In the genomic region with DNA sequence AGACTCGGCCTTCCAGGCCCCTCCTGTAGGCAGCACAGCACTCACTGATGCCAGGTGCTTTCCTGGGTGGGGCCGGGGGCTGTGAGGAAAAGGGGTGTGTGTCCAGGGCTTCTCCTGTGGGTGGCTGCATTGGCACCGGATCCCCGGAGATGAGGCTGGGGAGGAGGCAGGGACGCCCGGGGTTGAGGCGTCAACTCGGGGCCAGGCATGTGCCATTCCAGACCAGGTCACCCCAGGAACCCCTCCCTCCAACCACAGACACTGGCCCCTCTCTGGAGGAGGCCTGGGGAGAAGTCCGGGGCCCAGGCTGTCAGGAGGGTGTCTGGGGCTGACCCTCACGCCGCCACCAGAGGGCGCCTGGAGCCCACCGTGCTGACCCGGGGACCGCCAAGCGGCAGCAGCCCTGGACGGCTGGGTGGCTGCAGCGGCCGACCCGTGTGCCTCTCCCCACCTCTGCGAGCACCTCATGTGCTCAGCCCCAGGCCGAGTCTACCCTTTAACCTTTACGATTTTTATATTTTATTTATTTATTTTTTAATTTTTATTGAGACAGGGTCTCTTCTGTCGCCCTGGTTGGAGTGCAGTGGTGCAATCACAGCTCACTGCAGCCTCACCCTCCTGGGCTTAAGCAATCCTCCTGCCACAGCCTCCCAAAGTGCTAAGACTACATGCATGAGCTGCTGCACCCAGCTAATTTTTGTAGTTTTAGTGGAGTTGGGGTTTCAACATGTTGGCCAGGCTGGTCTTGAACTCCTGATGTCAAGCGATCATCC, we compare ENCODE assay signal across 9 cellular contexts. TPM values are rescaled to one million over a fixed set of nuclear protein-coding genes. Genes with fewer than 3 reads are reported as not detected.
DNase-seq lines count a peak whose midpoint lies in the region; ATAC-seq and TF ChIP-seq lines count a peak whose summit lies in the region.
"Had no signal": no experiment of that assay in that cellular context is flagged by ENCODE, and none has a peak within 500 bp of the region (broad histone marks: within the 10 kb centered on the region; RNA-seq: fewer than 3 reads in every experiment).

No MANE protein-coding gene starts in this region.

- peaks cover 73% of the 10 kb centered on the region for H3K27me3 ChIP-seq in endodermal cell (ENCODE audit: control insufficient read depth, insufficient read depth, low read length, poor library complexity, severe bottlenecking)

- no peaks in the 10 kb centered on the region for H3K9me3 Mint-ChIP-seq in endodermal cell
- no peaks in the 10 kb centered on the region for H3K9me3 Mint-ChIP-seq in stimulated activated effector memory CD8-positive, alpha-beta T cell treated with anti-CD3 and anti-CD28 coated beads, Interleukin-12 subunit alpha, Interleukin-12 subunit beta, amount 100 ng/mL, for 72 hours

- in situ Hi-C loops in GM13976 (cut with MboI; ENCODE audit: low sequenced_read_pairs, unreplicated experiment): loop anchor here (5.0 kb wide), 1 partner anchor 71 kb away; no protein-coding TSS in a partner anchor

- DNase-seq in AG04449 (ENCODE audit: low read depth, low spot score) (no peak), GM13976 (ENCODE audit: low spot score) (peak; percentile 94), NOMO-1 (lab: John Stamatoyannopoulos, UW; ENCODE audit: unreplicated experiment in 2 of 2) (peak; percentile 62 to 65), endodermal cell (peak; percentile 94), mucosa of descending colon (peak; percentile 82 to 88 (median 82))
- peak; percentile 86 for DNase-seq in activated CD8-positive, alpha-beta memory T cell treated with anti-CD3 and anti-CD28 coated beads, Interleukin-2, amount 50 U/mL, for 4 hours
- DNase-seq in stimulated activated effector memory CD8-positive, alpha-beta T cell treated with anti-CD3 and anti-CD28 coated beads, Interleukin-12 subunit alpha, Interleukin-12 subunit beta, amount 100 ng/mL, for 72 hours (ENCODE audit: low spot score in 2 of 2): peak; percentile 89 to 91

- H3K4me3 ChIP-seq in AG04449 (ENCODE audit: low read depth, low read length): no peak overlapping the region
- no peak overlapping the region for H3K4me3 ChIP-seq in endodermal cell (ENCODE audit: low read length)
- H3K4me3 ChIP-seq in mucosa of descending colon: no peak overlapping the region

- CTCF ChIA-PET in AG04449 (lab: Yijun Ruan, JAX): interaction anchor here (0.6 to 10.1 kb wide), 32 partner anchors 8 to 399 kb away, joined by 3 to 210 read pairs (median 6); a partner anchor contains a TSS

- H3K9me3 ChIP-seq in endodermal cell (ENCODE audit: control insufficient read depth, low read length): no peaks in the 10 kb centered on the region
- no peaks in the 10 kb centered on the region for H3K9me3 ChIP-seq in mucosa of descending colon

- POLR2A ChIA-PET in AG04449 (lab: Yijun Ruan, JAX): interaction anchor here (1.1 kb wide), 2 partner anchors 10 to 71 kb away, joined by 4 read pairs; no protein-coding TSS in a partner anchor

- H3K27ac ChIP-seq in endodermal cell (ENCODE audit: low read depth, low read length): no peak overlapping the region

- intact Hi-C loops in mucosa of descending colon (cut with DNase I, micrococcal nuclease): loop anchor here in 1 of 2 donors (10.0 kb wide), 1 partner anchor 343 kb away; no protein-coding TSS in a partner anchor

- H3K4me1 ChIP-seq in endodermal cell (ENCODE audit: control insufficient read depth, insufficient read depth, low read length) (peaks cover 4% of the 10 kb centered on the region), mucosa of descending colon (ENCODE audit: low read depth) (peaks cover 16% of the 10 kb centered on the region)

- no peaks in the 10 kb centered on the region for H3K36me3 ChIP-seq in endodermal cell (ENCODE audit: control insufficient read depth, insufficient read depth, low read length)
- no peaks in the 10 kb centered on the region for H3K36me3 ChIP-seq in mucosa of descending colon (ENCODE audit: low read depth)

- H3K4me1 Mint-ChIP-seq in endodermal cell: peaks cover 6% of the 10 kb centered on the region
- peaks cover 11% of the 10 kb centered on the region for H3K4me1 Mint-ChIP-seq in stimulated activated effector memory CD8-positive, alpha-beta T cell treated with anti-CD3 and anti-CD28 coated beads, Interleukin-12 subunit alpha, Interleukin-12 subunit beta, amount 100 ng/mL, for 72 hours

- ATAC-seq in mucosa of descending colon: peak; percentile 69
- ATAC-seq in stimulated activated effector memory CD8-positive, alpha-beta T cell treated with anti-CD3 and anti-CD28 coated beads, Interleukin-12 subunit alpha, Interleukin-12 subunit beta, amount 100 ng/mL, for 72 hours: peak; percentile 70
- no peak for ATAC-seq in HG02759 (IDR thresholded peaks at IDR 0.05; ENCODE audit: unreplicated experiment)

- peaks cover 67% of the 10 kb centered on the region for H3K27me3 Mint-ChIP-seq in endodermal cell (ENCODE audit: insufficient read depth)

- 8 to 19% methylated on average over 11 to 23 of the region's 25 CpGs for WGBS in endodermal cell (ENCODE audit: insufficient coverage in 1 of 2, insufficient read length in 1 of 2), 2 experiments

- no peak overlapping the region for H3K27ac Mint-ChIP-seq in endodermal cell
- no peak overlapping the region for H3K27ac Mint-ChIP-seq in stimulated activated effector memory CD8-positive, alpha-beta T cell treated with anti-CD3 and anti-CD28 coated beads, Interleukin-12 subunit alpha, Interleukin-12 subunit beta, amount 100 ng/mL, for 72 hours

- H3K4me3 Mint-ChIP-seq in endodermal cell: no peak overlapping the region
- H3K4me3 Mint-ChIP-seq in stimulated activated effector memory CD8-positive, alpha-beta T cell treated with anti-CD3 and anti-CD28 coated beads, Interleukin-12 subunit alpha, Interleukin-12 subunit beta, amount 100 ng/mL, for 72 hours: no peak overlapping the region

- TF ChIP-seq CTCF in AG04449 (IDR thresholded peaks at IDR 0.05; ENCODE audit: insufficient read depth, low read length, missing control alignments): peak; percentile 96
- peak; percentile 97 for TF ChIP-seq CTCF in GM13976 (IDR thresholded peaks at IDR 0.05; ENCODE audit: borderline replicate concordance, control extremely low read depth, extremely low read depth, insufficient read depth, missing control alignments)
- peak; percentile 99 for TF ChIP-seq CTCF in endodermal cell (conservative IDR thresholded peaks at IDR 0.05)
- TF ChIP-seq CTCF in mucosa of descending colon (IDR thresholded peaks at IDR 0.05): peak; percentile 88

- no peak overlapping the region for H3K9ac ChIP-seq in endodermal cell (ENCODE audit: extremely low read depth, low read length, poor library complexity, severe bottlenecking)

- no peaks in the 10 kb centered on the region for H3K36me3 Mint-ChIP-seq in endodermal cell (ENCODE audit: low read depth)
- peaks cover 4% of the 10 kb centered on the region for H3K36me3 Mint-ChIP-seq in stimulated activated effector memory CD8-positive, alpha-beta T cell treated with anti-CD3 and anti-CD28 coated beads, Interleukin-12 subunit alpha, Interleukin-12 subunit beta, amount 100 ng/mL, for 72 hours

RNA-seq across cellular contexts. Expression of a gene that starts 3.2 kb away (rescaled TPM):
- total RNA-seq in endodermal cell (10 to 100 TPM; 33.4 to 38.5 TPM), mucosa of descending colon (10 to 100 TPM; 15.8 to 34.5 (median 22.0) TPM)
- 90.9 TPM for polyA plus RNA-seq in endodermal cell (2013, experiment 1 of 2)
- polyA plus RNA-seq in endodermal cell (2013, experiment 2 of 2): 95.7 TPM

RNA-seq across cellular contexts. Expression of a gene that starts 6.1 kb away (rescaled TPM):
- total RNA-seq in endodermal cell (1 to 10 TPM in 1 of 2 donors, under 1 TPM in 1; 0.38 to 2.2 TPM), mucosa of descending colon (1 to 10 TPM; 1.3 to 2.2 (median 2.1) TPM)
- 4.7 TPM for polyA plus RNA-seq in endodermal cell (2013, experiment 1 of 2)
- polyA plus RNA-seq in endodermal cell (2013, experiment 2 of 2): 3.9 TPM
- total RNA-seq: skeletal muscle tissue had no signal

RNA-seq across cellular contexts. Expression of a gene that starts 9.2 kb away (rescaled TPM):
- 10 to 100 TPM; 36.9 to 40.6 TPM for total RNA-seq in endodermal cell
- 19.4 TPM for polyA plus RNA-seq in endodermal cell (2013, experiment 1 of 2)
- polyA plus RNA-seq in endodermal cell (2013, experiment 2 of 2): 22.1 TPM
- 10 to 100 TPM; 36.2 to 39.9 (median 39.8) TPM for total RNA-seq in mucosa of descending colon

RNA-seq across cellular contexts. Expression of a gene that starts 14.5 kb away (rescaled TPM):
- total RNA-seq in endodermal cell (1 to 10 TPM; 6.5 to 8.1 TPM), mucosa of descending colon (under 1 TPM; 0.47 to 0.96 (median 0.80) TPM)
- polyA plus RNA-seq in endodermal cell (2013, experiment 1 of 2): 3.7 TPM
- polyA plus RNA-seq in endodermal cell (2013, experiment 2 of 2): 3.1 TPM
- total RNA-seq: skeletal muscle tissue had no signal

RNA-seq across cellular contexts. Expression of a gene that starts 15.2 kb away (rescaled TPM):
- 10 to 100 TPM in 1 of 2 donors, 1 to 10 TPM in 1; 8.9 to 11.4 TPM for total RNA-seq in endodermal cell
- polyA plus RNA-seq in endodermal cell (2013, experiment 1 of 2): 7.5 TPM
- polyA plus RNA-seq in endodermal cell (2013, experiment 2 of 2): 6.2 TPM
- total RNA-seq in mucosa of descending colon: 1 to 10 TPM; 1.9 to 6.6 (median 3.5) TPM
